In genomic region chr3:129316121-129317013, GRCh38 we compare ENCODE assay signal across 8 cellular contexts. TPM values are rescaled to one million over a fixed set of nuclear protein-coding genes. Genes with fewer than 3 reads are reported as not detected.
A peak's percentile ranks its signal among the peaks of the same experiment; 100 is the strongest.
DNase-seq lines count a peak whose midpoint lies in the region; ATAC-seq, FAIRE-seq and TF ChIP-seq lines count a peak whose summit lies in the region.

No MANE protein-coding gene starts in this region.

- H3K27me3 ChIP-seq in Karpas-422 (ENCODE audit: low read length) (no peaks in the 10 kb centered on the region), SJCRH30 (no peaks in the 10 kb centered on the region), neutrophil (no peaks in the 10 kb centered on the region)

- H3K9me3 ChIP-seq in Karpas-422 (ENCODE audit: low read length), result no peaks in the 10 kb centered on the region
- no peaks in the 10 kb centered on the region for H3K9me3 ChIP-seq in SJCRH30 (replicated peaks)
- H3K9me3 ChIP-seq in neutrophil, result no peaks in the 10 kb centered on the region

- no peak overlapping the region; the same call in 1 of the 2 replicates for H2AFZ ChIP-seq in Karpas-422 (ENCODE audit: low read length)

- H3K36me3 ChIP-seq in Karpas-422 (ENCODE audit: insufficient read depth, low read length) (peaks cover 12% of the 10 kb centered on the region), SJCRH30 (no peaks in the 10 kb centered on the region), neutrophil (no peaks in the 10 kb centered on the region)

- TF ChIP-seq CTCF in neutrophil (IDR thresholded peaks at IDR 0.05), result peak; percentile 13

- no peaks in the 10 kb centered on the region for H3K9me2 ChIP-seq in Karpas-422 (replicated peaks; ENCODE audit: insufficient read depth, low read length)

- H3K4me1 ChIP-seq in Karpas-422 (ENCODE audit: low read length) (peaks cover 46% of the 10 kb centered on the region), SJCRH30 (0 out of 2 replicates have a peak, but pooled peaks cover 3% of the 10 kb centered on the region), neutrophil (ENCODE audit: control insufficient read depth in 1 of 2, insufficient read depth in 1 of 2, low read depth in 1 of 2, low read length in 1 of 2) (peaks cover 27 to 30% of the 10 kb centered on the region in 2 experiments)

- DNase-seq in C1 segment of cervical spinal cord (lab: John Stamatoyannopoulos, UW) (peak; percentile 26 to 87 (median 78)), Karpas-422 (peak; percentile 92), SJCRH30 (peak; percentile 86 to 91), frontal cortex (ENCODE audit: low spot score in 2 of 2) (peak; percentile 90 to 95), superior temporal gyrus (ENCODE audit: extremely low spot score) (peak; percentile 93)
- DNase-seq in activated naive CD4-positive, alpha-beta T cell (lab: John Stamatoyannopoulos, UW), result peak; percentile 71 to 94 (median 86)

- peak overlapping the region; percentile 94 for H3K27ac ChIP-seq in Karpas-422 (ENCODE audit: low read length)
- peak overlapping the region; percentile 84 for H3K27ac ChIP-seq in SJCRH30
- H3K27ac ChIP-seq in neutrophil, result peak overlapping the region; percentile 73

- peak overlapping the region; percentile 94 for H3K9ac ChIP-seq in Karpas-422 (ENCODE audit: low read length)

- peaks cover 40% of the 10 kb centered on the region for H3K79me2 ChIP-seq in Karpas-422 (ENCODE audit: low read length)

- H3K4me3 ChIP-seq in Karpas-422 (ENCODE audit: low read length) (peak overlapping the region; percentile 90), SJCRH30 (peak overlapping the region; percentile 75), neutrophil (ENCODE audit: low read depth in 1 of 2, low read length in 1 of 2) (peak overlapping the region; percentile 75 to 86)

- no peaks in the 10 kb centered on the region for H4K20me1 ChIP-seq in Karpas-422 (ENCODE audit: insufficient read depth, low read depth, low read length)

- no peak for FAIRE-seq in frontal cortex (lab: Jason Lieb, UNC)

- ATAC-seq in GM19351 (IDR thresholded peaks at IDR 0.05; ENCODE audit: unreplicated experiment), result peak; percentile 41

- H3K4me2 ChIP-seq in Karpas-422 (ENCODE audit: low read depth, low read length, poor library complexity, severe bottlenecking), result peak overlapping the region; percentile 94

RNA-seq across cellular contexts. Expression of gene HMCES, which starts 37.7 kb away (rescaled TPM):
- 169 and 275 TPM in 2 replicates for total RNA-seq in Karpas-422 (2014; rRNA removed; shearing (Covaris generic); ENCODE audit: low replicate concordance)
- total RNA-seq in SJCRH30 (2014; rRNA removed; shearing (Covaris generic)), result 29.1 and 30.7 TPM in 2 replicates
- 21.6 TPM for total RNA-seq in frontal cortex

Comparison
In these comparisons a context has a peak if more than half of its experiments do, and no peak if none do; other contexts are left out.
1. Peak in every context shown above with its lines: DNase-seq, ATAC-seq, H3K4me3 ChIP-seq and H3K27ac ChIP-seq.